13 cellular contexts compared by ENCODE assay signal in genomic region chr14:65433646-65434045, GRCh38. TPM values are rescaled to one million over a fixed set of nuclear protein-coding genes. Genes with fewer than 3 reads are reported as not detected.
DNase-seq lines count a peak whose midpoint lies in the region; ATAC-seq, FAIRE-seq and TF ChIP-seq lines count a peak whose summit lies in the region.
"Had no signal": no experiment of that assay in that cellular context is flagged by ENCODE, and none has a peak within 500 bp of the region (broad histone marks: within the 10 kb centered on the region; RNA-seq: fewer than 3 reads in every experiment).

No MANE protein-coding gene starts in this region.

- DNase-seq in GM12891 (ENCODE audit: insufficient read length, low spot score) (no peak), erythroblast (lab: John Stamatoyannopoulos, UW) (peak; percentile 55 to 59), nucleus accumbens (lab: John Stamatoyannopoulos, UW) (no peak), GF-D8 (lab: John Stamatoyannopoulos, UW) (no peak)
- DNase-seq in stimulated activated CD8-positive, alpha-beta memory T cell treated with anti-CD3 and anti-CD28 coated beads, Interleukin-4, amount 100 ng/mL, for 48 hours = no peak
- DNase-seq: effector memory CD4-positive, alpha-beta T cell; GM23248; left ventricle myocardium inferior; NCI-H2029 treated with DMSO at 0.1 percent for 48 hours had no signal

- no peaks in the 10 kb centered on the region for H3K9me2 ChIP-seq in Loucy (replicated peaks; ENCODE audit: low read depth, low read length)

- H3K9me3 ChIP-seq in BLaER1 = peaks cover 11% of the 10 kb centered on the region
- peaks cover 3% of the 10 kb centered on the region for H3K9me3 ChIP-seq in Loucy (ENCODE audit: insufficient read depth, low read depth, low read length)

- H3K27ac ChIP-seq in BLaER1 = no peak overlapping the region
- H3K27ac ChIP-seq: GM23248, left ventricle myocardium inferior had no signal

- H4K20me1 ChIP-seq in BLaER1 (peaks cover 18% of the 10 kb centered on the region; the same call in 1 of the 2 replicates), Loucy (ENCODE audit: insufficient read depth, low read length, poor library complexity, severe bottlenecking) (peaks cover 4% of the 10 kb centered on the region)

- H3K9ac ChIP-seq in BLaER1 = no peak overlapping the region
- no peak overlapping the region for H3K9ac ChIP-seq in Loucy (ENCODE audit: low read depth, low read length, poor library complexity, severe bottlenecking)
- H3K9ac ChIP-seq: GM23248 had no signal

- no peak overlapping the region for H2AFZ ChIP-seq in Loucy (ENCODE audit: low read length)

- ATAC-seq in GM21825 (IDR thresholded peaks at IDR 0.05; ENCODE audit: unreplicated experiment) = no peak

- H3K27me3 ChIP-seq in BLaER1 (no peaks in the 10 kb centered on the region), Loucy (ENCODE audit: insufficient read depth, low read length, poor library complexity, severe bottlenecking) (no peaks in the 10 kb centered on the region)

- TF ChIP-seq POLR2A in GM12891 (IDR thresholded peaks at IDR 0.05; ENCODE audit: low read depth, low read length) = no peak
- peak; percentile 20 for TF ChIP-seq POLR2A in erythroblast (IDR thresholded peaks at IDR 0.05; ENCODE audit: low read length)

- H3K4me2 ChIP-seq in BLaER1 (peak overlapping the region; percentile 66), Loucy (ENCODE audit: low read depth, low read length, poor library complexity, severe bottlenecking) (peak overlapping the region; percentile 37)

- TF ChIP-seq CTCF in Loucy (conservative IDR thresholded peaks at IDR 0.05; ENCODE audit: low read length) = no peak

- H3K79me2 ChIP-seq in Loucy (ENCODE audit: insufficient read depth, low read length) = peaks cover 76% of the 10 kb centered on the region

- H3F3A ChIP-seq in Loucy (ENCODE audit: low read depth) = no peaks in the 10 kb centered on the region

- peaks cover 8% of the 10 kb centered on the region; the same call in 1 of the 2 replicates for H3K36me3 ChIP-seq in BLaER1
- no peaks in the 10 kb centered on the region; the same call in 1 of the 2 replicates for H3K36me3 ChIP-seq in Loucy (ENCODE audit: insufficient read depth, low read length)
- H3K36me3 ChIP-seq: left ventricle myocardium inferior had no signal

- FAIRE-seq in GM12891 (lab: Jason Lieb, UNC) = peak; percentile 20
- FAIRE-seq: D721Med had no signal

- H3K4me3 ChIP-seq in BLaER1 (no peak overlapping the region), Loucy (ENCODE audit: low read length, poor library complexity, severe bottlenecking) (no peak overlapping the region)
- H3K4me3 ChIP-seq: GM23248, left ventricle myocardium inferior had no signal

- H3K4me1 ChIP-seq in BLaER1 (peaks cover 47% of the 10 kb centered on the region), Loucy (ENCODE audit: insufficient read depth, low read length, poor library complexity, severe bottlenecking) (peaks cover 41% of the 10 kb centered on the region)

TF ChIP-seq in GM12891, 5 proteins besides CTCF, POLR2A, EP300 and RAD21:
- no peak for TF ChIP-seq PAX5 (IDR thresholded peaks at IDR 0.05; ENCODE audit: insufficient read depth, low read length, severe bottlenecking)
- no peak for TF ChIP-seq POLR2AphosphoS5 (IDR thresholded peaks at IDR 0.05; ENCODE audit: low read depth, low read length)
- no peak for TF ChIP-seq POU2F2 (IDR thresholded peaks at IDR 0.05; ENCODE audit: low read depth, low read length)
- no peak for TF ChIP-seq SPI1 (IDR thresholded peaks at IDR 0.05; ENCODE audit: low read depth, low read length)
- no peak for TF ChIP-seq TAF1 (IDR thresholded peaks at IDR 0.05; ENCODE audit: low read depth, low read length)

RNA-seq across cellular contexts. Expression of gene FUT8, which starts 21.1 kb away (rescaled TPM):
- 31.1 TPM for polyA plus RNA-seq in GM12891 (2012; ENCODE audit: low read depth, missing spikeins)

Comparison
In these comparisons a context has a peak if more than half of its experiments do, and no peak if none do; other contexts are left out.
1. DNase-seq: peak in erythroblast (2 of 2); none in GM12891 (single experiment), nucleus accumbens (0 of 56), stimulated activated CD8-positive, alpha-beta memory T cell treated with anti-CD3 and anti-CD28 coated beads, Interleukin-4, amount 100 ng/mL, for 48 hours (single experiment) and GF-D8 (single experiment).